1 cellular context compared by ENCODE assay signal in genomic region chr16:30874821-30875717, GRCh38.
TF ChIP-seq lines count a peak whose summit lies in the region.

No MANE protein-coding gene starts in this region.

TF ChIP-seq in HEK293, 187 proteins besides CTCF, POLR2A, EP300 and RAD21 (continued from another document):
- TF ChIP-seq ZBTB49 (tag by site-specific recombination; IDR thresholded peaks at IDR 0.05; ENCODE audit: low read depth) = no peak
- peak; percentile 90 for TF ChIP-seq KLF8 (tag by site-specific recombination; IDR thresholded peaks at IDR 0.05)
- TF ChIP-seq ZBTB10 (tag by site-specific recombination; IDR thresholded peaks at IDR 0.05) = no peak
- TF ChIP-seq ZBTB20 (tag by site-specific recombination; IDR thresholded peaks at IDR 0.05) = peak; percentile 89
- peak; percentile 45; the same call in 1 of the 2 replicates for TF ChIP-seq SALL2 (tag by site-specific recombination; IDR thresholded peaks at IDR 0.05; ENCODE audit: borderline replicate concordance)
- TF ChIP-seq ZNF335 (tag by site-specific recombination; conservative IDR thresholded peaks at IDR 0.05) = peak; percentile 93
- TF ChIP-seq ZNF624 (tag by site-specific recombination; IDR thresholded peaks at IDR 0.05) = no peak
- TF ChIP-seq ZNF23 (tag by site-specific recombination; IDR thresholded peaks at IDR 0.05; ENCODE audit: borderline replicate concordance) = no peak; the same call in 1 of the 2 replicates
- peak; percentile 43 for TF ChIP-seq ZNF146 (tag by site-specific recombination; IDR thresholded peaks at IDR 0.05)
- TF ChIP-seq ZBTB44 (tag by site-specific recombination; IDR thresholded peaks at IDR 0.05) = peak; percentile 53
- TF ChIP-seq PRDM1 (tag by site-specific recombination; IDR thresholded peaks at IDR 0.05) = no peak
- TF ChIP-seq RBAK (tag by site-specific recombination; IDR thresholded peaks at IDR 0.05) = no peak
- TF ChIP-seq BCL11B (tag by site-specific recombination; IDR thresholded peaks at IDR 0.05; ENCODE audit: low read depth) = peak; percentile 93
- no peak for TF ChIP-seq ZNF664 (tag by site-specific recombination; IDR thresholded peaks at IDR 0.05)
- peak; percentile 65 for TF ChIP-seq ZNF449 (tag by site-specific recombination; IDR thresholded peaks at IDR 0.05)
- TF ChIP-seq ZNF639 (tag by site-specific recombination; IDR thresholded peaks at IDR 0.05) = peak; percentile 86
- no peak for TF ChIP-seq ZNF266 (tag by site-specific recombination; IDR thresholded peaks at IDR 0.05; ENCODE audit: low read depth)
- TF ChIP-seq ZNF48 (tag by site-specific recombination; IDR thresholded peaks at IDR 0.05) = no peak
- TF ChIP-seq KLF1 (tag by site-specific recombination; IDR thresholded peaks at IDR 0.05) = peak; percentile 93
- no peak for TF ChIP-seq ZNF169 (tag by site-specific recombination; IDR thresholded peaks at IDR 0.05)
- TF ChIP-seq YY2 (tag by site-specific recombination; IDR thresholded peaks at IDR 0.05) = peak; percentile 68
- no peak for TF ChIP-seq ZNF423 (tag by site-specific recombination; IDR thresholded peaks at IDR 0.05)
- TF ChIP-seq ZNF302 (tag by site-specific recombination; IDR thresholded peaks at IDR 0.05; ENCODE audit: low read depth) = no peak
- TF ChIP-seq ZNF394 (tag by site-specific recombination; IDR thresholded peaks at IDR 0.05; ENCODE audit: borderline replicate concordance) = peak; percentile 80; the same call in 1 of the 2 replicates
- peak; percentile 46 for TF ChIP-seq WT1 (tag by site-specific recombination; IDR thresholded peaks at IDR 0.05)
- no peak for TF ChIP-seq ZNF544 (tag by site-specific recombination; IDR thresholded peaks at IDR 0.05)
- no peak for TF ChIP-seq ZNF223 (tag by site-specific recombination; IDR thresholded peaks at IDR 0.05)
- TF ChIP-seq ZNF26 (tag by site-specific recombination; IDR thresholded peaks at IDR 0.05) = no peak
- TF ChIP-seq ZNF785 (tag by site-specific recombination; IDR thresholded peaks at IDR 0.05) = peak; percentile 42; the same call in 1 of the 2 replicates
- TF ChIP-seq ZNF600 (tag by site-specific recombination; IDR thresholded peaks at IDR 0.05) = peak; percentile 100
- TF ChIP-seq ZNF391 (tag by site-specific recombination; IDR thresholded peaks at IDR 0.05; ENCODE audit: borderline replicate concordance, low read depth) = peak; percentile 96; the same call in 1 of the 2 replicates
- TF ChIP-seq MZF1 (tag by site-specific recombination; IDR thresholded peaks at IDR 0.05; ENCODE audit: borderline replicate concordance) = no peak
- TF ChIP-seq ZNF433 (tag by site-specific recombination; IDR thresholded peaks at IDR 0.05; ENCODE audit: low read depth) = no peak
- peak; percentile 94 for TF ChIP-seq KLF7 (tag by site-specific recombination; IDR thresholded peaks at IDR 0.05; ENCODE audit: borderline replicate concordance)
- no peak for TF ChIP-seq ZNF560 (tag by site-specific recombination; IDR thresholded peaks at IDR 0.05; ENCODE audit: borderline replicate concordance)
- TF ChIP-seq ZNF354C (tag by site-specific recombination; IDR thresholded peaks at IDR 0.05; ENCODE audit: borderline replicate concordance, low read depth) = peak; percentile 70; the same call in 1 of the 2 replicates
- no peak for TF ChIP-seq ZSCAN16 (tag by site-specific recombination; IDR thresholded peaks at IDR 0.05)
- peak; percentile 84 for TF ChIP-seq INSM2 (tag by site-specific recombination; IDR thresholded peaks at IDR 0.05)
- TF ChIP-seq HOXD13 (CRISPR knock-in tag; IDR thresholded peaks at IDR 0.05; ENCODE audit: borderline replicate concordance) = peak; percentile 58; the same call in 1 of the 2 replicates
- TF ChIP-seq ZNF426 (tag by site-specific recombination; IDR thresholded peaks at IDR 0.05) = no peak
- TF ChIP-seq BCL6B (tag by site-specific recombination; IDR thresholded peaks at IDR 0.05) = peak; percentile 40
- TF ChIP-seq ZNF24 (tag by site-specific recombination; IDR thresholded peaks at IDR 0.05) = peak; percentile 94
- no peak for TF ChIP-seq ZNF654 (tag by site-specific recombination; IDR thresholded peaks at IDR 0.05; ENCODE audit: low read depth)
- TF ChIP-seq ZNF184 (tag by site-specific recombination; IDR thresholded peaks at IDR 0.05) = peak; percentile 34; the same call in 1 of the 2 replicates
- TF ChIP-seq ZNF561 (tag by site-specific recombination; IDR thresholded peaks at IDR 0.05; ENCODE audit: borderline replicate concordance) = peak; percentile 35
- TF ChIP-seq ZIC2 (tag by site-specific recombination; IDR thresholded peaks at IDR 0.05) = 0 out of 2 replicates have a peak, but pooled peaks have one; percentile 32
